In genomic region chr18:657998-658946, GRCh38 we compare ENCODE assay signal across 1 cellular context.
TF ChIP-seq lines count a peak whose summit lies in the region.

No MANE protein-coding gene starts in this region.

TF ChIP-seq in HepG2, 621 proteins besides CTCF, POLR2A, EP300 and RAD21 (continued from another document and continues in another):
- TF ChIP-seq ZNF770 (CRISPR knock-in tag; IDR thresholded peaks at IDR 0.05) (no peak; the same call in 1 of the 2 replicates), KIAA2018 (CRISPR knock-in tag; IDR thresholded peaks at IDR 0.05; ENCODE audit: borderline replicate concordance) (no peak), MAFF (IDR thresholded peaks at IDR 0.05; ENCODE audit: low read depth, low read length) (no peak), ZNF644 (CRISPR knock-in tag; IDR thresholded peaks at IDR 0.05; ENCODE audit: low read depth) (no peak), BCL6 (CRISPR knock-in tag; IDR thresholded peaks at IDR 0.05) (peak; percentile 54), ZNF513 (CRISPR knock-in tag; conservative IDR thresholded peaks at IDR 0.05) (no peak), ARNT2 (CRISPR knock-in tag; IDR thresholded peaks at IDR 0.05; ENCODE audit: low read depth) (no peak; the same call in 1 of the 2 replicates), ZBTB7B (CRISPR knock-in tag; IDR thresholded peaks at IDR 0.05) (peak; percentile 26; the same call in 1 of the 2 replicates), TSC22D2 (CRISPR knock-in tag; IDR thresholded peaks at IDR 0.05; ENCODE audit: borderline replicate concordance) (no peak), ZBTB3 (CRISPR knock-in tag; IDR thresholded peaks at IDR 0.05; ENCODE audit: borderline replicate concordance, low read depth) (no peak), TIGD3 (CRISPR knock-in tag; IDR thresholded peaks at IDR 0.05; ENCODE audit: borderline replicate concordance) (no peak), ZNF749 (CRISPR knock-in tag; IDR thresholded peaks at IDR 0.05; ENCODE audit: borderline replicate concordance) (peak; percentile 65), DR1 (CRISPR knock-in tag; IDR thresholded peaks at IDR 0.05) (peak; percentile 72), ZNF431 (CRISPR knock-in tag; IDR thresholded peaks at IDR 0.05; ENCODE audit: borderline replicate concordance, low read depth) (0 out of 2 replicates have a peak, but pooled peaks have one; percentile 32), FIP1L1 (IDR thresholded peaks at IDR 0.05; ENCODE audit: borderline replicate concordance, insufficient read depth, low read depth, low read length) (no peak), CENPX (CRISPR knock-in tag; IDR thresholded peaks at IDR 0.05) (no peak), ZNF326 (CRISPR knock-in tag; IDR thresholded peaks at IDR 0.05; ENCODE audit: borderline replicate concordance) (no peak), ZNF441 (CRISPR knock-in tag; IDR thresholded peaks at IDR 0.05; ENCODE audit: borderline replicate concordance) (no peak), HNF4A (CRISPR knock-in tag; IDR thresholded peaks at IDR 0.05) (peak; percentile 77), ISL2 (CRISPR knock-in tag; IDR thresholded peaks at IDR 0.05) (peak; percentile 46; the same call in 1 of the 2 replicates), ZNF710 (CRISPR knock-in tag; IDR thresholded peaks at IDR 0.05; ENCODE audit: borderline replicate concordance) (no peak), ZC3H13 (CRISPR knock-in tag; IDR thresholded peaks at IDR 0.05) (peak; percentile 46; the same call in 1 of the 2 replicates), PITX1 (CRISPR knock-in tag; IDR thresholded peaks at IDR 0.05) (peak; percentile 59; the same call in 1 of the 2 replicates), ZBTB33 (CRISPR knock-in tag; IDR thresholded peaks at IDR 0.05) (peak; percentile 7; the same call in 1 of the 2 replicates), CENPBD1 (CRISPR knock-in tag; IDR thresholded peaks at IDR 0.05; ENCODE audit: borderline replicate concordance, low read depth) (no peak), MYPOP (CRISPR knock-in tag; IDR thresholded peaks at IDR 0.05) (no peak; the same call in none of the 2 replicates), ZNF720 (CRISPR knock-in tag; IDR thresholded peaks at IDR 0.05) (no peak), MEF2D (CRISPR knock-in tag; IDR thresholded peaks at IDR 0.05) (peak; percentile 6), ZNF33B (CRISPR knock-in tag; IDR thresholded peaks at IDR 0.05) (no peak; the same call in 1 of the 2 replicates), TEAD3 (CRISPR knock-in tag; optimal IDR thresholded peaks at IDR 0.05; ENCODE audit: borderline replicate concordance) (peak; percentile 36), IRX3 (CRISPR knock-in tag; IDR thresholded peaks at IDR 0.05; ENCODE audit: borderline replicate concordance, low read depth) (no peak), ZNF598 (CRISPR knock-in tag; IDR thresholded peaks at IDR 0.05; ENCODE audit: borderline replicate concordance) (no peak), RARG (CRISPR knock-in tag; IDR thresholded peaks at IDR 0.05; ENCODE audit: low read depth) (no peak), ZNF30 (CRISPR knock-in tag; IDR thresholded peaks at IDR 0.05) (no peak), NCOA2 (CRISPR knock-in tag; IDR thresholded peaks at IDR 0.05) (peak; percentile 58; the same call in 1 of the 2 replicates), ZNF12 (CRISPR knock-in tag; IDR thresholded peaks at IDR 0.05) (no peak), ZNF3 (CRISPR knock-in tag; IDR thresholded peaks at IDR 0.05) (no peak), ZNF883 (CRISPR knock-in tag; IDR thresholded peaks at IDR 0.05; ENCODE audit: not compliant biosample characterization) (peak; percentile 12), SPEN (CRISPR knock-in tag; IDR thresholded peaks at IDR 0.05; ENCODE audit: low read depth) (peak; percentile 63), PRDM4 (CRISPR knock-in tag; IDR thresholded peaks at IDR 0.05; ENCODE audit: borderline replicate concordance) (no peak)
